In genomic region chr4:16329132-16329796, GRCh38 we compare ENCODE assay signal across 33 cellular contexts.
DNase-seq lines count a peak whose midpoint lies in the region; ATAC-seq and TF ChIP-seq lines count a peak whose summit lies in the region.
"Had no signal": no experiment of that assay in that cellular context is flagged by ENCODE, and none has a peak within 500 bp of the region (broad histone marks: within the 10 kb centered on the region; RNA-seq: fewer than 3 reads in every experiment).

No MANE protein-coding gene starts in this region.

- no peak overlapping the region for H3K9ac ChIP-seq in IMR-90 (ENCODE audit: low read depth, low read length)

- no peak overlapping the region for H2BK15ac ChIP-seq in IMR-90 (ENCODE audit: low read depth, low read length)

- TF ChIP-seq POLR2A in IMR-90 (IDR thresholded peaks at IDR 0.05; ENCODE audit: low read depth, low read length) = no peak

- WGBS in IMR-90 (ENCODE audit: extremely low coverage in 2 of 2, insufficient read length in 1 of 2), 2 experiments = no CpG with 5 or more reads among the region's 2 CpGs

- H3K9me1 ChIP-seq in IMR-90 (ENCODE audit: insufficient read depth, low read length) = no peaks in the 10 kb centered on the region

- H3K18ac ChIP-seq in IMR-90 (ENCODE audit: low read depth, low read length) = no peak overlapping the region

- H2BK120ac ChIP-seq in IMR-90 (ENCODE audit: low read depth, low read length) = no peak overlapping the region

- DNase-seq in A673 (ENCODE audit: low spot score) = peak; percentile 18
- peak; percentile 2 for DNase-seq in IMR-90
- DNase-seq in choroid plexus epithelial cell (ENCODE audit: low read depth) = peak; percentile 24
- DNase-seq in mesothelial cell of epicardium (ENCODE audit: low spot score in 2 of 2, unreplicated experiment in 2 of 2) = no peak
- DNase-seq in DMS79 treated with DMSO at 0.1 percent for 48 hours (lab: John Stamatoyannopoulos, UW) = no peak
- no peak for DNase-seq in SIG-M5 treated with dmso at 0.1 percent for 504 hours (lab: John Stamatoyannopoulos, UW; ENCODE audit: unreplicated experiment)
- DNase-seq: activated CD4-positive, alpha-beta T cell treated with anti-CD3 and anti-CD28 coated beads, Interleukin-2, amount 10 ng/mL, durations not matched to agents 24 days and 14 days; AML-193; anterior cingulate cortex; Calu3; CD4-positive, CD25-positive, alpha-beta regulatory T cell; DMS79; hippocampal formation; Kasumi-1; left cardiac atrium; mammary epithelial cell; MV-4-11; NCI-H1436 treated with DMSO at 0.1 percent for 48 hours; NCI-H345; NCI-H748 treated with DMSO at 0.1 percent for 48 hours; ovary; Peyer's patch; SHP77; stimulated activated naive CD4-positive, alpha-beta T cell; upper lobe of right lung; WERI-Rb-1 had no signal

- H4K5ac ChIP-seq in IMR-90 (ENCODE audit: low read depth, low read length) = no peak overlapping the region

- no peak overlapping the region for H3K56ac ChIP-seq in IMR-90 (ENCODE audit: extremely low read depth, insufficient read depth, low read length)

- no peak overlapping the region for H4K91ac ChIP-seq in IMR-90 (ENCODE audit: insufficient read depth, low read depth, low read length)

- no peaks in the 10 kb centered on the region for H3K9me3 ChIP-seq in A673 (ENCODE audit: low read depth, low read length, poor library complexity, severe bottlenecking)
- H3K9me3 ChIP-seq in IMR-90 (ENCODE audit: control insufficient read depth, insufficient read depth, low read length) = no peaks in the 10 kb centered on the region
- H3K9me3 ChIP-seq: gastroesophageal sphincter, ovary, Peyer's patch, suprapubic skin, upper lobe of right lung had no signal

- dilution Hi-C loops in IMR-90 (cut with HindIII; ENCODE audit: low sequenced_read_pairs, unreplicated experiment) = no loop called here

- H4K20me1 ChIP-seq in IMR-90 (ENCODE audit: insufficient read depth, low read length) = no peaks in the 10 kb centered on the region

- no peak overlapping the region for H2BK20ac ChIP-seq in IMR-90 (ENCODE audit: low read depth, low read length)

- H3K23ac ChIP-seq in IMR-90 (ENCODE audit: low read depth, low read length) = no peak overlapping the region

- BruUV-seq in A673 (replicated peaks; lab: Mats Ljungman, UMichigan) (no TSS peak), IMR-90 (replicated peaks; lab: Mats Ljungman, UMichigan) (no TSS peak)

- no peaks in the 10 kb centered on the region for H3K27me3 ChIP-seq in A673 (replicated peaks; ENCODE audit: insufficient read depth, low read depth, low read length, poor library complexity)
- H3K27me3 ChIP-seq in IMR-90 (ENCODE audit: control insufficient read depth, insufficient read depth, low read length) = peaks cover 4% of the 10 kb centered on the region
- H3K27me3 ChIP-seq: gastroesophageal sphincter, ovary, Peyer's patch, suprapubic skin, upper lobe of right lung had no signal

- H3K4me1 Mint-ChIP-seq in mesothelial cell of epicardium = peaks cover 22% of the 10 kb centered on the region
- H3K4me1 Mint-ChIP-seq: activated CD4-positive, alpha-beta T cell treated with anti-CD3 and anti-CD28 coated beads, Interleukin-2, amount 10 ng/mL, durations not matched to agents 24 days and 14 days; activated naive CD4-positive, alpha-beta T cell treated with anti-CD3 and anti-CD28 coated beads, Interleukin-2, amount 50 U/mL, for 24 hours; CD4-positive, CD25-positive, alpha-beta regulatory T cell had no signal

- no peaks in the 10 kb centered on the region for H3K36me3 Mint-ChIP-seq in mesothelial cell of epicardium
- H3K36me3 Mint-ChIP-seq: activated naive CD4-positive, alpha-beta T cell treated with anti-CD3 and anti-CD28 coated beads, Interleukin-2, amount 50 U/mL, for 24 hours; CD4-positive, CD25-positive, alpha-beta regulatory T cell had no signal

- H3K36me3 ChIP-seq in A673 (ENCODE audit: insufficient read depth, low read length, poor library complexity, severe bottlenecking) (no peaks in the 10 kb centered on the region), IMR-90 (ENCODE audit: control insufficient read depth, insufficient read depth, low read length) (no peaks in the 10 kb centered on the region)
- H3K36me3 ChIP-seq: gastroesophageal sphincter, ovary, Peyer's patch, suprapubic skin, upper lobe of right lung, WERI-Rb-1 had no signal

- H3K4ac ChIP-seq in IMR-90 (ENCODE audit: low read depth, low read length) = no peak overlapping the region

- POLR2A ChIA-PET in A673 (lab: Charles Lee; ENCODE audit: low non-redundant PET) = interaction anchor here (0.6 kb wide), 1 partner anchor 1470 kb away, joined by 21 read pairs; no protein-coding TSS in a partner anchor
- POLR2A ChIA-PET in IMR-90 (lab: Charles Lee; ENCODE audit: unreplicated experiment) = no interaction called here

- CTCF ChIA-PET in A673 (lab: Charles Lee) = no interaction called here
- CTCF ChIA-PET in IMR-90 (lab: Yijun Ruan, JAX) = no interaction called here

- H2AK9ac ChIP-seq in IMR-90 (replicated peaks; ENCODE audit: low read depth, low read length, poor library complexity) = no peak overlapping the region

- ATAC-seq in IMR-90 (ENCODE audit: low read depth) (no peak), HG02981 (IDR thresholded peaks at IDR 0.05; ENCODE audit: unreplicated experiment) (no peak), GM18858 (IDR thresholded peaks at IDR 0.05; ENCODE audit: unreplicated experiment) (no peak)
- ATAC-seq: esophagus mucosa, gastroesophageal sphincter, upper lobe of right lung had no signal

- no peak overlapping the region for H2AFZ ChIP-seq in IMR-90 (replicated peaks; ENCODE audit: low read length, poor library complexity)

- TF ChIP-seq RAD21 in IMR-90 (IDR thresholded peaks at IDR 0.05; ENCODE audit: low read length) = no peak

- H2BK5ac ChIP-seq in IMR-90 (ENCODE audit: low read depth, low read length, poor library complexity, severe bottlenecking) = no peak overlapping the region

- no peak overlapping the region for H3K4me2 ChIP-seq in IMR-90 (ENCODE audit: low read depth, low read length)

- H3K9me3 Mint-ChIP-seq in mesothelial cell of epicardium = peaks cover 6% of the 10 kb centered on the region
- H3K9me3 Mint-ChIP-seq: activated CD4-positive, alpha-beta T cell treated with anti-CD3 and anti-CD28 coated beads, Interleukin-2, amount 10 ng/mL, durations not matched to agents 24 days and 14 days; activated naive CD4-positive, alpha-beta T cell treated with anti-CD3 and anti-CD28 coated beads, Interleukin-2, amount 50 U/mL, for 24 hours had no signal

- in situ Hi-C loops in IMR-90 (cut with MboI; ENCODE audit: low sequenced_read_pairs) = no loop called here

- no peak overlapping the region for H3K4me3 ChIP-seq in A673 (ENCODE audit: low read depth, low read length, poor library complexity, severe bottlenecking)
- H3K4me3 ChIP-seq in IMR-90 (ENCODE audit: insufficient read depth, low read depth, low read length) = no peak overlapping the region
- no peak overlapping the region for H3K4me3 ChIP-seq in choroid plexus epithelial cell (ENCODE audit: low read depth, low read length)
- H3K4me3 ChIP-seq: gastroesophageal sphincter, ovary, Peyer's patch, skin epidermis, suprapubic skin, upper lobe of right lung had no signal

- peaks cover 2% of the 10 kb centered on the region for H3K27me3 Mint-ChIP-seq in mesothelial cell of epicardium (ENCODE audit: low read depth)

- H3K27ac ChIP-seq in A673 (ENCODE audit: low read depth, low read length, poor library complexity, severe bottlenecking) (no peak overlapping the region), IMR-90 (ENCODE audit: insufficient read depth, low read length) (no peak overlapping the region)
- H3K27ac ChIP-seq: gastroesophageal sphincter, ovary, Peyer's patch, skin epidermis, suprapubic skin, upper lobe of right lung, WERI-Rb-1 had no signal

- H3K14ac ChIP-seq in IMR-90 (replicated peaks; ENCODE audit: low read depth, low read length) = no peak overlapping the region

- no peaks in the 10 kb centered on the region for H3K79me1 ChIP-seq in IMR-90 (ENCODE audit: low read depth in 1 of 2, low read length in 2 of 2)

- no peak overlapping the region for H4K8ac ChIP-seq in IMR-90 (ENCODE audit: low read depth in 2 of 2, low read length in 2 of 2)

- H3K4me3 Mint-ChIP-seq in mesothelial cell of epicardium = no peak overlapping the region
- H3K4me3 Mint-ChIP-seq: activated CD4-positive, alpha-beta T cell treated with anti-CD3 and anti-CD28 coated beads, Interleukin-2, amount 10 ng/mL, durations not matched to agents 24 days and 14 days; activated naive CD4-positive, alpha-beta T cell treated with anti-CD3 and anti-CD28 coated beads, Interleukin-2, amount 50 U/mL, for 24 hours had no signal

- H3K27ac Mint-ChIP-seq in mesothelial cell of epicardium = peak overlapping the region; percentile 78
- H3K27ac Mint-ChIP-seq: activated CD4-positive, alpha-beta T cell treated with anti-CD3 and anti-CD28 coated beads, Interleukin-2, amount 10 ng/mL, durations not matched to agents 24 days and 14 days; activated naive CD4-positive, alpha-beta T cell treated with anti-CD3 and anti-CD28 coated beads, Interleukin-2, amount 50 U/mL, for 24 hours had no signal

- no peak overlapping the region for H2AK5ac ChIP-seq in IMR-90 (ENCODE audit: low read depth, low read length)

- no peak for TF ChIP-seq CTCF in A673 (conservative IDR thresholded peaks at IDR 0.05; ENCODE audit: low read depth, low read length)
- TF ChIP-seq CTCF in IMR-90 (conservative IDR thresholded peaks at IDR 0.05; ENCODE audit: low read depth, low read length) = no peak
- no peak for TF ChIP-seq CTCF in choroid plexus epithelial cell (conservative IDR thresholded peaks at IDR 0.05; ENCODE audit: low read depth, low read length)
- TF ChIP-seq CTCF in mesothelial cell of epicardium (IDR thresholded peaks at IDR 0.05; ENCODE audit: unreplicated experiment) = no peak

- intact Hi-C loops in A673 (cut with micrococcal nuclease; ENCODE audit: unreplicated experiment) (no loop called here), IMR-90 (cut with micrococcal nuclease) (no loop called here)

- H3K4me1 ChIP-seq in A673 (ENCODE audit: insufficient read depth, low read length, poor library complexity, severe bottlenecking) = no peaks in the 10 kb centered on the region
- H3K4me1 ChIP-seq in IMR-90 (ENCODE audit: control insufficient read depth, insufficient read depth, low read length) = no peaks in the 10 kb centered on the region
- H3K4me1 ChIP-seq: gastroesophageal sphincter, Peyer's patch, suprapubic skin, upper lobe of right lung had no signal

TF ChIP-seq in IMR-90, 13 proteins besides CTCF, POLR2A, EP300 and RAD21:
- TF ChIP-seq MAZ (IDR thresholded peaks at IDR 0.05; ENCODE audit: borderline replicate concordance, low read depth, low read length) = no peak
- no peak for TF ChIP-seq MXI1 (IDR thresholded peaks at IDR 0.05; ENCODE audit: borderline replicate concordance, low read depth, low read length)
- no peak for TF ChIP-seq RFX5 (IDR thresholded peaks at IDR 0.05; ENCODE audit: low read depth, low read length)
TF ChIP-seq in IMR-90: peak in this region for 0.

Comparison
In these comparisons a context has a peak if more than half of its experiments do, and no peak if none do; other contexts are left out.
1. DNase-seq: peak in A673 (single experiment), IMR-90 (single experiment) and choroid plexus epithelial cell (single experiment); none in mesothelial cell of epicardium (0 of 2), DMS79 treated with DMSO at 0.1 percent for 48 hours (single experiment) and SIG-M5 treated with dmso at 0.1 percent for 504 hours (single experiment).